2 cellular contexts compared by ENCODE assay signal in genomic region chr5:26893078-26893477, GRCh38.
A peak's percentile ranks its signal among the peaks of the same experiment; 100 is the strongest.
TF ChIP-seq lines count a peak whose summit lies in the region.

No MANE protein-coding gene starts in this region.

TF ChIP-seq in A549, 52 proteins besides CTCF, POLR2A, EP300 and RAD21 (continued from another document):
- TF ChIP-seq NFE2L2 (conservative IDR thresholded peaks at IDR 0.05; ENCODE audit: low read length): peak; percentile 70

TF ChIP-seq in H1, 55 proteins besides CTCF, POLR2A, EP300 and RAD21 (continued from another document):
- TF ChIP-seq RNF2 (IDR thresholded peaks at IDR 0.05; ENCODE audit: borderline replicate concordance, low read depth, low read length, missing control alignments, poor library complexity, severe bottlenecking) (no peak), CBX5 (IDR thresholded peaks at IDR 0.05; ENCODE audit: low read depth, low read length) (no peak), CHD7 (IDR thresholded peaks at IDR 0.05; ENCODE audit: insufficient replicate concordance, low read length) (no peak)
